18 cellular contexts compared by ENCODE assay signal in the genomic region with DNA sequence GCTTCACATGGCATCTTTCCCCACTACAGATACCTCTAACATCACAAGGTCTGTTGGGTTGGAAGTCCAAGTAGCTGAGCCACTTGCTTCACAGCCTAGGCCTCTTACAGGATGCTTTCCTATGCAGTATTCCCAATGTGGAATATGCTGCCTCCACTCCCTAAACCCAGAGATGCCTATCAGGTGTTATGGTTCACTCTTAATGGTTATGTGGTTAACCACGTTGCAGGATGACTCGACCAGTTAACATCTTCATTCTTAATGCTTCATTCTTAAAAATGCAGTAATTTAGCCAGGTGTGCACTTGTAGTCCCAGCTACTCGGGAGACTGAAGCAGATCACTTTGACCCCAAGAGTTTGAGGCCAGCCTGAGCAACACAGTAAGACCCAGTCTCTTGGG. TPM values are rescaled to one million over a fixed set of nuclear protein-coding genes. Genes with fewer than 3 reads are reported as not detected.
DNase-seq lines count a peak whose midpoint lies in the region; ATAC-seq and TF ChIP-seq lines count a peak whose summit lies in the region.
"Had no signal": no experiment of that assay in that cellular context is flagged by ENCODE, and none has a peak within 500 bp of the region (broad histone marks: within the 10 kb centered on the region; RNA-seq: fewer than 3 reads in every experiment).

No MANE protein-coding gene starts in this region.

- no peaks in the 10 kb centered on the region for H3K36me3 ChIP-seq in IMR-90 (ENCODE audit: control insufficient read depth, insufficient read depth, low read length)
- H3K36me3 ChIP-seq: sigmoid colon had no signal

- no peak overlapping the region for H3K4me3 ChIP-seq in IMR-90 (ENCODE audit: insufficient read depth, low read depth, low read length)
- no peak overlapping the region for H3K4me3 ChIP-seq in lower leg skin (ENCODE audit: low read depth, poor library complexity, severe bottlenecking)
- H3K4me3 ChIP-seq: sigmoid colon, thoracic aorta had no signal

- POLR2A ChIA-PET in IMR-90 (lab: Charles Lee; ENCODE audit: unreplicated experiment), result no interaction called here

- no peak overlapping the region for H3K27ac Mint-ChIP-seq in activated T-helper 17 cell treated with anti-CD3 and anti-CD28 coated beads, Interleukin-2, amount 50 U/mL, for 72 hours
- H3K27ac Mint-ChIP-seq: activated CD4-positive, alpha-beta T cell treated with anti-CD3 and anti-CD28 coated beads for 36 hours; activated CD8-positive, alpha-beta memory T cell treated with anti-CD3 and anti-CD28 coated beads, Interleukin-2, amount 10 ng/mL, durations not matched to agents 7 days and 5 days; activated naive CD8-positive, alpha-beta T cell treated with anti-CD3 and anti-CD28 coated beads for 36 hours; stimulated activated memory B cell treated with anti-CD40 and anti-IgM and Interleukin-4, amounts not matched to agents 10 μg/mL and 1 μg/mL and 100 μg/mL, for 72 hours had no signal

- WGBS in IMR-90 (ENCODE audit: extremely low coverage in 2 of 2, insufficient read length in 1 of 2), 2 experiments, result no CpG with 5 or more reads among the region's 3 CpGs
- WGBS in lower leg skin, 2 donors, result 48 to 63% methylated on average over 3 of the region's 3 CpGs

- peaks cover 3% of the 10 kb centered on the region; the same call in 1 of the 2 replicates for H3K4me1 ChIP-seq in IMR-90 (ENCODE audit: control insufficient read depth, insufficient read depth, low read length)

- no peak overlapping the region for H2BK20ac ChIP-seq in IMR-90 (ENCODE audit: low read depth, low read length)

- no peaks in the 10 kb centered on the region for H3K9me1 ChIP-seq in IMR-90 (ENCODE audit: insufficient read depth, low read length)

- TF ChIP-seq RAD21 in IMR-90 (IDR thresholded peaks at IDR 0.05; ENCODE audit: low read length), result no peak

- intact Hi-C loops in IMR-90 (cut with micrococcal nuclease), result no loop called here
- intact Hi-C loops in lower leg skin (cut with DNase I; ENCODE audit: low total_unique reads), result loop anchor here (10.0 kb wide), 1 partner anchor 237 kb away; no protein-coding TSS in a partner anchor

- H3K4me1 Mint-ChIP-seq in activated T-helper 17 cell treated with anti-CD3 and anti-CD28 coated beads, Interleukin-2, amount 50 U/mL, for 72 hours, result peaks cover 6% of the 10 kb centered on the region
- H3K4me1 Mint-ChIP-seq: activated CD4-positive, alpha-beta T cell treated with anti-CD3 and anti-CD28 coated beads for 36 hours had no signal

- no peaks in the 10 kb centered on the region for H3K36me3 Mint-ChIP-seq in activated T-helper 17 cell treated with anti-CD3 and anti-CD28 coated beads, Interleukin-2, amount 50 U/mL, for 72 hours (ENCODE audit: low read depth)
- H3K36me3 Mint-ChIP-seq: activated CD8-positive, alpha-beta memory T cell treated with anti-CD3 and anti-CD28 coated beads, Interleukin-2, amount 10 ng/mL, durations not matched to agents 7 days and 5 days; activated naive CD8-positive, alpha-beta T cell treated with anti-CD3 and anti-CD28 coated beads for 36 hours; stimulated activated memory B cell treated with anti-CD40 and anti-IgM and Interleukin-4, amounts not matched to agents 10 μg/mL and 1 μg/mL and 100 μg/mL, for 72 hours had no signal

- ATAC-seq in IMR-90 (ENCODE audit: low read depth) (no peak), GM19463 (IDR thresholded peaks at IDR 0.05; ENCODE audit: unreplicated experiment) (no peak)
- no peak for ATAC-seq in activated T-helper 17 cell treated with anti-CD3 and anti-CD28 coated beads, Interleukin-2, amount 50 U/mL, for 72 hours (replicated peaks)
- ATAC-seq: activated CD4-positive, alpha-beta T cell treated with anti-CD3 and anti-CD28 coated beads for 36 hours; activated CD8-positive, alpha-beta memory T cell treated with anti-CD3 and anti-CD28 coated beads, Interleukin-2, amount 10 ng/mL, durations not matched to agents 7 days and 5 days; left ventricle myocardium superior; stimulated activated memory B cell treated with anti-CD40 and anti-IgM and Interleukin-4, amounts not matched to agents 10 μg/mL and 1 μg/mL and 100 μg/mL, for 72 hours had no signal

- TF ChIP-seq CTCF in IMR-90 (conservative IDR thresholded peaks at IDR 0.05; ENCODE audit: low read depth, low read length), result no peak
- no peak for TF ChIP-seq CTCF in lower leg skin (IDR thresholded peaks at IDR 0.05)

- H3K4me3 Mint-ChIP-seq in activated T-helper 17 cell treated with anti-CD3 and anti-CD28 coated beads, Interleukin-2, amount 50 U/mL, for 72 hours, result no peak overlapping the region
- H3K4me3 Mint-ChIP-seq: activated CD4-positive, alpha-beta T cell treated with anti-CD3 and anti-CD28 coated beads for 36 hours; activated CD8-positive, alpha-beta memory T cell treated with anti-CD3 and anti-CD28 coated beads, Interleukin-2, amount 10 ng/mL, durations not matched to agents 7 days and 5 days; activated naive CD8-positive, alpha-beta T cell treated with anti-CD3 and anti-CD28 coated beads for 36 hours; stimulated activated memory B cell treated with anti-CD40 and anti-IgM and Interleukin-4, amounts not matched to agents 10 μg/mL and 1 μg/mL and 100 μg/mL, for 72 hours had no signal

- no peak overlapping the region for H3K23ac ChIP-seq in IMR-90 (ENCODE audit: low read depth, low read length)

- no peak for TF ChIP-seq POLR2A in IMR-90 (IDR thresholded peaks at IDR 0.05; ENCODE audit: low read depth, low read length)
- no peak for TF ChIP-seq POLR2A in lower leg skin (IDR thresholded peaks at IDR 0.05)

- no peak overlapping the region for H2AFZ ChIP-seq in IMR-90 (replicated peaks; ENCODE audit: low read length, poor library complexity)

- no peak overlapping the region for H3K27ac ChIP-seq in IMR-90 (ENCODE audit: insufficient read depth, low read length)
- H3K27ac ChIP-seq: sigmoid colon, thoracic aorta had no signal

- no peak overlapping the region for H3K18ac ChIP-seq in IMR-90 (ENCODE audit: low read depth, low read length)

- no peak overlapping the region for H3K4me2 ChIP-seq in IMR-90 (ENCODE audit: low read depth, low read length)

- in situ Hi-C loops in Caki2 (cut with HindIII; ENCODE audit: low pct_unique_long_range_greater_than_20kb, low sequenced_read_pairs) (no loop called here), IMR-90 (cut with MboI; ENCODE audit: low sequenced_read_pairs) (no loop called here)

- H4K91ac ChIP-seq in IMR-90 (ENCODE audit: insufficient read depth, low read depth, low read length), result no peak overlapping the region

- peaks cover 2% of the 10 kb centered on the region for H3K27me3 ChIP-seq in IMR-90 (ENCODE audit: control insufficient read depth, insufficient read depth, low read length)
- H3K27me3 ChIP-seq: sigmoid colon had no signal

- H4K5ac ChIP-seq in IMR-90 (ENCODE audit: low read depth, low read length), result no peak overlapping the region

- DNase-seq in Caki2 (ENCODE audit: low read depth) (peak; percentile 38), IMR-90 (peak; percentile 67), astrocyte of the hippocampus (ENCODE audit: low read depth, low spot score) (peak; percentile 55), islet precursor cell (peak; percentile 79), NCI-H748 (lab: John Stamatoyannopoulos, UW; ENCODE audit: unreplicated experiment) (no peak), lower leg skin (ENCODE audit: low spot score in 2 of 2) (no peak)
- DNase-seq: activated CD4-positive, alpha-beta T cell treated with anti-CD3 and anti-CD28 coated beads for 36 hours; activated CD8-positive, alpha-beta memory T cell treated with anti-CD3 and anti-CD28 coated beads, Interleukin-2, amount 10 ng/mL, durations not matched to agents 7 days and 5 days; activated naive CD8-positive, alpha-beta T cell treated with anti-CD3 and anti-CD28 coated beads for 36 hours; dermis blood vessel endothelial cell; glutamatergic neuron; left ventricle myocardium superior; MM.1S; sigmoid colon had no signal

- no peak overlapping the region for H3K4ac ChIP-seq in IMR-90 (ENCODE audit: low read depth, low read length)

- no peak overlapping the region for H2BK5ac ChIP-seq in IMR-90 (ENCODE audit: low read depth, low read length, poor library complexity, severe bottlenecking)

- no peak overlapping the region for H3K14ac ChIP-seq in IMR-90 (replicated peaks; ENCODE audit: low read depth, low read length)

- dilution Hi-C loops in IMR-90 (cut with HindIII; ENCODE audit: low sequenced_read_pairs, unreplicated experiment), result no loop called here

- BruUV-seq in IMR-90 (replicated peaks; lab: Mats Ljungman, UMichigan), result no TSS peak

- H2BK15ac ChIP-seq in IMR-90 (ENCODE audit: low read depth, low read length), result no peak overlapping the region

- CTCF ChIA-PET in IMR-90 (lab: Yijun Ruan, JAX), result no interaction called here

- no peak overlapping the region for H3K56ac ChIP-seq in IMR-90 (ENCODE audit: extremely low read depth, insufficient read depth, low read length)

- H3K79me1 ChIP-seq in IMR-90 (ENCODE audit: low read depth in 1 of 2, low read length in 2 of 2), result no peaks in the 10 kb centered on the region

- H3K27me3 Mint-ChIP-seq in activated T-helper 17 cell treated with anti-CD3 and anti-CD28 coated beads, Interleukin-2, amount 50 U/mL, for 72 hours, result no peaks in the 10 kb centered on the region
- H3K27me3 Mint-ChIP-seq: activated CD4-positive, alpha-beta T cell treated with anti-CD3 and anti-CD28 coated beads for 36 hours; activated CD8-positive, alpha-beta memory T cell treated with anti-CD3 and anti-CD28 coated beads, Interleukin-2, amount 10 ng/mL, durations not matched to agents 7 days and 5 days; activated naive CD8-positive, alpha-beta T cell treated with anti-CD3 and anti-CD28 coated beads for 36 hours; stimulated activated memory B cell treated with anti-CD40 and anti-IgM and Interleukin-4, amounts not matched to agents 10 μg/mL and 1 μg/mL and 100 μg/mL, for 72 hours had no signal

- no peak overlapping the region for H2AK9ac ChIP-seq in IMR-90 (replicated peaks; ENCODE audit: low read depth, low read length, poor library complexity)

- no peak overlapping the region for H3K9ac ChIP-seq in IMR-90 (ENCODE audit: low read depth, low read length)

- no peaks in the 10 kb centered on the region for H3K9me3 Mint-ChIP-seq in activated T-helper 17 cell treated with anti-CD3 and anti-CD28 coated beads, Interleukin-2, amount 50 U/mL, for 72 hours
- H3K9me3 Mint-ChIP-seq: activated naive CD8-positive, alpha-beta T cell treated with anti-CD3 and anti-CD28 coated beads for 36 hours; stimulated activated memory B cell treated with anti-CD40 and anti-IgM and Interleukin-4, amounts not matched to agents 10 μg/mL and 1 μg/mL and 100 μg/mL, for 72 hours had no signal

- H4K20me1 ChIP-seq in IMR-90 (ENCODE audit: insufficient read depth, low read length), result peaks cover 11% of the 10 kb centered on the region

- no peak overlapping the region for H4K8ac ChIP-seq in IMR-90 (ENCODE audit: low read depth in 2 of 2, low read length in 2 of 2)

- no peak overlapping the region for H2BK120ac ChIP-seq in IMR-90 (ENCODE audit: low read depth, low read length)

- no peak overlapping the region for H2AK5ac ChIP-seq in IMR-90 (ENCODE audit: low read depth, low read length)

- no peaks in the 10 kb centered on the region for H3K9me3 ChIP-seq in IMR-90 (ENCODE audit: control insufficient read depth, insufficient read depth, low read length)
- H3K9me3 ChIP-seq: sigmoid colon, thoracic aorta had no signal

RNA-seq across cellular contexts. Expression of a gene that starts 24.2 kb away (rescaled TPM):
- total RNA-seq in Caki2 (2014; rRNA removed; shearing (Covaris generic); ENCODE audit: low replicate concordance), result 4.2 and 8.6 TPM in 2 replicates
- 4.3 and 6.9 TPM in 2 replicates for total RNA-seq in IMR-90 (2012; rRNA removed)
- 3.6 and 4.8 TPM in 2 replicates for polyA plus RNA-seq in IMR-90 (2012; rRNA removed)
- 3.0 and 5.8 TPM in 2 replicates for polyA plus RNA-seq in IMR-90 (2012; cell fraction: cytosol; rRNA removed)
- polyA plus RNA-seq in IMR-90 (2012; cell fraction: nucleus; rRNA removed; ENCODE audit: low replicate concordance), result 9.9 and 13.2 TPM in 2 replicates
- total RNA-seq in activated T-helper 17 cell treated with anti-CD3 and anti-CD28 coated beads, Interleukin-2, amount 50 U/mL, for 72 hours, result 10 to 100 TPM; 27.1 to 28.0 TPM
- 10 to 100 TPM in 3 of 4 donors, 1 to 10 TPM in 1; 6.8 to 15.3 (median 12.4) TPM for total RNA-seq in lower leg skin

RNA-seq across cellular contexts. Expression of a gene that starts 24.2 kb away (rescaled TPM):
- total RNA-seq in Caki2 (2014; rRNA removed; shearing (Covaris generic); ENCODE audit: low replicate concordance), result 0.10 and 0.58 TPM in 2 replicates
- total RNA-seq in IMR-90 (2012; rRNA removed), result 0.72 and 1.1 TPM in 2 replicates
- 0.63 and 0.82 TPM in 2 replicates for polyA plus RNA-seq in IMR-90 (2012; rRNA removed)
- 0.03 and 0.63 TPM in 2 replicates for polyA plus RNA-seq in IMR-90 (2012; cell fraction: cytosol; rRNA removed)
- polyA plus RNA-seq in IMR-90 (2012; cell fraction: nucleus; rRNA removed; ENCODE audit: low replicate concordance), result 3.3 and 5.4 TPM in 2 replicates
- total RNA-seq in activated T-helper 17 cell treated with anti-CD3 and anti-CD28 coated beads, Interleukin-2, amount 50 U/mL, for 72 hours, result 1 to 10 TPM; 7.8 to 8.0 TPM
- total RNA-seq in lower leg skin, result 1 to 10 TPM in 2 of 4 donors, under 1 TPM in 2; 0.30 to 3.3 (median 0.89) TPM

RNA-seq across cellular contexts. Expression of a gene that starts 44.2 kb away (rescaled TPM):
- 16.2 and 20.3 TPM in 2 replicates for total RNA-seq in Caki2 (2014; rRNA removed; shearing (Covaris generic); ENCODE audit: low replicate concordance)
- 22.8 and 25.6 TPM in 2 replicates for total RNA-seq in IMR-90 (2012; rRNA removed)
- 54.4 and 63.6 TPM in 2 replicates for polyA plus RNA-seq in IMR-90 (2012; rRNA removed)
- 57.4 and 87.5 TPM in 2 replicates for polyA plus RNA-seq in IMR-90 (2012; cell fraction: cytosol; rRNA removed)
- polyA plus RNA-seq in IMR-90 (2012; cell fraction: nucleus; rRNA removed; ENCODE audit: low replicate concordance), result 81.6 and 159 TPM in 2 replicates
- 1 to 10 TPM; 6.1 to 7.7 TPM for total RNA-seq in activated T-helper 17 cell treated with anti-CD3 and anti-CD28 coated beads, Interleukin-2, amount 50 U/mL, for 72 hours
- 10 to 100 TPM; 33.3 to 62.6 (median 47.6) TPM for total RNA-seq in lower leg skin

Comparison
In these comparisons a context has a peak if more than half of its experiments do, and no peak if none do; other contexts are left out.
1. DNase-seq: peak in Caki2 (single experiment), IMR-90 (single experiment), astrocyte of the hippocampus (single experiment) and islet precursor cell (single experiment); none in NCI-H748 (single experiment) and lower leg skin (0 of 2).